ENCODE assay signal across 18 cellular contexts in genomic region chr1:57897581-57897980, GRCh38.
"Had no signal": no experiment of that assay in that cellular context is flagged by ENCODE, and none has a peak within 500 bp of the region (broad histone marks: within the 10 kb centered on the region; RNA-seq: fewer than 3 reads in every experiment).

No MANE protein-coding gene starts in this region.

- H3K4me2 ChIP-seq: KMS-11, SK-N-SH had no signal

- H3K9ac ChIP-seq: KMS-11, SK-N-SH had no signal

- ATAC-seq: K562 had no signal

- H3K27ac ChIP-seq: KMS-11 had no signal

- DNase-seq: Kasumi-1, MM.1S, NCI-H1092 treated with DMSO at 0.1 percent for 48 hours, NCI-H1436, NCI-H187, NCI-H2029, NCI-H2081 treated with DMSO at 0.1 percent for 48 hours, NCI-H2171, NCI-H226, NCI-H526, Right ventricle myocardium superior, RPMI8226, SIG-M5, SK-N-SH, SW 1271 had no signal

- H3K9me3 ChIP-seq: SK-N-SH had no signal

- H3K4me3 ChIP-seq: K562 had no signal

- FAIRE-seq: K562, RCC 7860 had no signal
